Comparison of ENCODE assay signal across 17 cellular contexts in the genomic region with DNA sequence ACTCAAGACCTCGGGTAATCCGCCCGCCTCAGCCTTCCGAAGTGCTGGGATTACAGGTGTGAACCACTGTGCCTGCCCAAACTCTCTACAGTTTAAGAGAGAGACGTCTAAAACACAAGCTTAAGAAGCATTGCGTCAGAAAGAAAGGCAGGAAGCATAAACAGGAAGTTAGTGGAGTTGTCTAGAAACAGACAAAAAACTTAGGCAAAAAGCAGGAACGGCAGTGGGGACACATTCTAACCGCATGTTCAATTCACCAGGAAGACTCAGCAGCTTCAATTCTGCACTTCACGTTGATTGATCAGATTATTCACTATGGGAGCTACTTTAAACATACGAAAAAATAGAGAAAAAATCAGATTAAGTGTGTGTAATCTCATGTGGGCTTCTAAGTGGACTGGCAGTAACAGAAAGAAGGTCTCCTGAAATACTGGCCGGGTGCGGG. TPM values are rescaled to one million over a fixed set of nuclear protein-coding genes. Genes with fewer than 3 reads are reported as not detected.
DNase-seq lines count a peak whose midpoint lies in the region; TF ChIP-seq lines count a peak whose summit lies in the region.
"Had no signal": no experiment of that assay in that cellular context is flagged by ENCODE, and none has a peak within 500 bp of the region (broad histone marks: within the 10 kb centered on the region; RNA-seq: fewer than 3 reads in every experiment).

No MANE protein-coding gene starts in this region.

- no peak for TF ChIP-seq CTCF in AG10803 (conservative IDR thresholded peaks at IDR 0.05; ENCODE audit: low read length)
- TF ChIP-seq CTCF in fibroblast of villous mesenchyme (IDR thresholded peaks at IDR 0.05; ENCODE audit: insufficient read depth, low read depth, low read length): no peak

- H3K4me1 Mint-ChIP-seq in T-helper 1 cell treated with Interleukin-12 subunit alpha and Interleukin-12 subunit beta and Interleukin-4 antibody, amounts not matched to agents 30 μg/mL and 1 μg/mL, for 36 hours (ENCODE audit: low read depth): peaks cover 4% of the 10 kb centered on the region
- peaks cover 5% of the 10 kb centered on the region for H3K4me1 Mint-ChIP-seq in activated CD4-positive, alpha-beta memory T cell treated with anti-CD3 and anti-CD28 coated beads for 36 hours (ENCODE audit: low read depth)
- H3K4me1 Mint-ChIP-seq: stimulated activated memory B cell treated with anti-CD40 and anti-IgM and Interleukin-4, amounts not matched to agents 10 μg/mL and 1 μg/mL and 100 μg/mL, for 72 hours had no signal

- H3K9me3 Mint-ChIP-seq in T-helper 1 cell treated with Interleukin-12 subunit alpha and Interleukin-12 subunit beta and Interleukin-4 antibody, amounts not matched to agents 30 μg/mL and 1 μg/mL, for 36 hours: no peaks in the 10 kb centered on the region
- H3K9me3 Mint-ChIP-seq in activated CD4-positive, alpha-beta memory T cell treated with anti-CD3 and anti-CD28 coated beads for 36 hours: no peaks in the 10 kb centered on the region
- H3K9me3 Mint-ChIP-seq: mesothelial cell of epicardium; stimulated activated memory B cell treated with anti-CD40 and anti-IgM and Interleukin-4, amounts not matched to agents 10 μg/mL and 1 μg/mL and 100 μg/mL, for 72 hours had no signal

- intact Hi-C loops in activated CD4-positive, alpha-beta memory T cell treated with anti-CD3 and anti-CD28 coated beads for 36 hours (cut with micrococcal nuclease): no loop called here

- H3K4me3 Mint-ChIP-seq in T-helper 1 cell treated with Interleukin-12 subunit alpha and Interleukin-12 subunit beta and Interleukin-4 antibody, amounts not matched to agents 30 μg/mL and 1 μg/mL, for 36 hours: peak overlapping the region; percentile 9
- H3K4me3 Mint-ChIP-seq in activated CD4-positive, alpha-beta memory T cell treated with anti-CD3 and anti-CD28 coated beads for 36 hours: no peak overlapping the region
- H3K4me3 Mint-ChIP-seq: mesothelial cell of epicardium; stimulated activated memory B cell treated with anti-CD40 and anti-IgM and Interleukin-4, amounts not matched to agents 10 μg/mL and 1 μg/mL and 100 μg/mL, for 72 hours had no signal

- POLR2A ChIA-PET in activated CD4-positive, alpha-beta memory T cell treated with anti-CD3 and anti-CD28 coated beads for 36 hours (lab: Charles Lee): interaction anchor here (1.3 kb wide), 1 partner anchor 11 kb away, joined by 7 read pairs; no protein-coding TSS in a partner anchor

- CTCF ChIA-PET in activated CD4-positive, alpha-beta memory T cell treated with anti-CD3 and anti-CD28 coated beads for 36 hours (lab: Charles Lee): interaction anchor here (1.0 kb wide), 1 partner anchor 48 kb away, joined by 5 read pairs; no protein-coding TSS in a partner anchor

- H3K36me3 Mint-ChIP-seq in T-helper 1 cell treated with Interleukin-12 subunit alpha and Interleukin-12 subunit beta and Interleukin-4 antibody, amounts not matched to agents 30 μg/mL and 1 μg/mL, for 36 hours (ENCODE audit: low read depth): peaks cover 2% of the 10 kb centered on the region
- H3K36me3 Mint-ChIP-seq in activated CD4-positive, alpha-beta memory T cell treated with anti-CD3 and anti-CD28 coated beads for 36 hours: no peaks in the 10 kb centered on the region
- H3K36me3 Mint-ChIP-seq: mesothelial cell of epicardium; stimulated activated memory B cell treated with anti-CD40 and anti-IgM and Interleukin-4, amounts not matched to agents 10 μg/mL and 1 μg/mL and 100 μg/mL, for 72 hours had no signal

- H3K4me3 ChIP-seq in AG10803 (ENCODE audit: low read length): no peak overlapping the region
- H3K4me3 ChIP-seq in Jurkat, Clone E6-1 (ENCODE audit: low read length): no peak overlapping the region
- no peak overlapping the region for H3K4me3 ChIP-seq in fibroblast of villous mesenchyme (ENCODE audit: low read depth, low read length)
- H3K4me3 ChIP-seq: HAP-1, psoas muscle had no signal

- DNase-seq in AG10803 (ENCODE audit: low read depth) (peak; percentile 5), fibroblast of villous mesenchyme (ENCODE audit: low read depth) (peak; percentile 66), COR-L47 (lab: John Stamatoyannopoulos, UW) (no peak), NCI-H1436 (lab: John Stamatoyannopoulos, UW) (no peak)
- peak; percentile 47 for DNase-seq in Jurkat, Clone E6-1 (ENCODE audit: low read depth, low spot score)
- no peak for DNase-seq in activated CD4-positive, alpha-beta memory T cell treated with anti-CD3 and anti-CD28 coated beads for 36 hours
- DNase-seq in stimulated activated CD4-positive, alpha-beta T cell treated with anti-CD3 and anti-CD28 coated beads, Interleukin-4, amount 100 ng/mL, for 1 hour: no peak
- DNase-seq: activated effector memory CD4-positive, alpha-beta T cell treated with anti-CD3 and anti-CD28 coated beads, Interleukin-2, amount 50 U/mL, for 16 hours; cerebellar nuclear complex; NCI-H524; psoas muscle; SHP77; stimulated activated CD4-positive, alpha-beta T cell treated with anti-CD3 and anti-CD28 coated beads, Interleukin-1b, Interleukin-23, amount 100 ng/mL, for 48 hours had no signal

- H3K27ac Mint-ChIP-seq in T-helper 1 cell treated with Interleukin-12 subunit alpha and Interleukin-12 subunit beta and Interleukin-4 antibody, amounts not matched to agents 30 μg/mL and 1 μg/mL, for 36 hours: peak overlapping the region; percentile 55
- no peak overlapping the region for H3K27ac Mint-ChIP-seq in activated CD4-positive, alpha-beta memory T cell treated with anti-CD3 and anti-CD28 coated beads for 36 hours
- H3K27ac Mint-ChIP-seq: mesothelial cell of epicardium; stimulated activated memory B cell treated with anti-CD40 and anti-IgM and Interleukin-4, amounts not matched to agents 10 μg/mL and 1 μg/mL and 100 μg/mL, for 72 hours had no signal

- H3K27me3 Mint-ChIP-seq in T-helper 1 cell treated with Interleukin-12 subunit alpha and Interleukin-12 subunit beta and Interleukin-4 antibody, amounts not matched to agents 30 μg/mL and 1 μg/mL, for 36 hours (ENCODE audit: low read depth): peaks cover 9% of the 10 kb centered on the region
- peaks cover 19% of the 10 kb centered on the region for H3K27me3 Mint-ChIP-seq in activated CD4-positive, alpha-beta memory T cell treated with anti-CD3 and anti-CD28 coated beads for 36 hours

RNA-seq across cellular contexts. Expression of a gene that starts 7.4 kb away (rescaled TPM):
- not detected for polyA plus RNA-seq in Jurkat, Clone E6-1 (2012; ENCODE audit: insufficient read depth, insufficient read length)
- not detected in 2 replicates for total RNA-seq in fibroblast of villous mesenchyme
- total RNA-seq in activated CD4-positive, alpha-beta memory T cell treated with anti-CD3 and anti-CD28 coated beads for 36 hours: not detected
- total RNA-seq: psoas muscle had no signal

RNA-seq across cellular contexts. Expression of a gene that starts 22.9 kb away (rescaled TPM):
- 1.1 TPM for polyA plus RNA-seq in Jurkat, Clone E6-1 (2012; ENCODE audit: insufficient read depth, insufficient read length)
- not detected in 2 replicates for total RNA-seq in fibroblast of villous mesenchyme
- total RNA-seq in activated CD4-positive, alpha-beta memory T cell treated with anti-CD3 and anti-CD28 coated beads for 36 hours: not detected

RNA-seq across cellular contexts. Expression of a gene that starts 54.0 kb away (rescaled TPM):
- not detected for polyA plus RNA-seq in Jurkat, Clone E6-1 (2012; ENCODE audit: insufficient read depth, insufficient read length)
- total RNA-seq in fibroblast of villous mesenchyme: 2.6 and 5.2 TPM in 2 replicates
- total RNA-seq in activated CD4-positive, alpha-beta memory T cell treated with anti-CD3 and anti-CD28 coated beads for 36 hours: 10 to 100 TPM; 13.2 to 14.7 TPM

Comparison
In these comparisons a context has a peak if more than half of its experiments do, and no peak if none do; other contexts are left out.
1. DNase-seq: peak in AG10803 (single experiment), Jurkat, Clone E6-1 (single experiment) and fibroblast of villous mesenchyme (single experiment); none in activated CD4-positive, alpha-beta memory T cell treated with anti-CD3 and anti-CD28 coated beads for 36 hours (single experiment), COR-L47 (single experiment), NCI-H1436 (single experiment) and stimulated activated CD4-positive, alpha-beta T cell treated with anti-CD3 and anti-CD28 coated beads, Interleukin-4, amount 100 ng/mL, for 1 hour (single experiment).